In genomic region chr19:57559404-57560025, GRCh38 we compare ENCODE assay signal across 1 cellular context.
A peak's percentile ranks its signal among the peaks of the same experiment; 100 is the strongest.
TF ChIP-seq lines count a peak whose summit lies in the region.

Gene ZNF550, minus strand, starts transcription at chr19:57559863. Its CDS starts 181 bp downstream, at chr19:57559682.

TF ChIP-seq in HEK293, 187 proteins besides CTCF, POLR2A, EP300 and RAD21 (continued from another document):
- TF ChIP-seq ZBTB11 (tag by site-specific recombination; conservative IDR thresholded peaks at IDR 0.05; ENCODE audit: low read depth) = peak; percentile 82
- TF ChIP-seq SP3 (tag by site-specific recombination; IDR thresholded peaks at IDR 0.05) = peak; percentile 90
- TF ChIP-seq, protein P1, sequence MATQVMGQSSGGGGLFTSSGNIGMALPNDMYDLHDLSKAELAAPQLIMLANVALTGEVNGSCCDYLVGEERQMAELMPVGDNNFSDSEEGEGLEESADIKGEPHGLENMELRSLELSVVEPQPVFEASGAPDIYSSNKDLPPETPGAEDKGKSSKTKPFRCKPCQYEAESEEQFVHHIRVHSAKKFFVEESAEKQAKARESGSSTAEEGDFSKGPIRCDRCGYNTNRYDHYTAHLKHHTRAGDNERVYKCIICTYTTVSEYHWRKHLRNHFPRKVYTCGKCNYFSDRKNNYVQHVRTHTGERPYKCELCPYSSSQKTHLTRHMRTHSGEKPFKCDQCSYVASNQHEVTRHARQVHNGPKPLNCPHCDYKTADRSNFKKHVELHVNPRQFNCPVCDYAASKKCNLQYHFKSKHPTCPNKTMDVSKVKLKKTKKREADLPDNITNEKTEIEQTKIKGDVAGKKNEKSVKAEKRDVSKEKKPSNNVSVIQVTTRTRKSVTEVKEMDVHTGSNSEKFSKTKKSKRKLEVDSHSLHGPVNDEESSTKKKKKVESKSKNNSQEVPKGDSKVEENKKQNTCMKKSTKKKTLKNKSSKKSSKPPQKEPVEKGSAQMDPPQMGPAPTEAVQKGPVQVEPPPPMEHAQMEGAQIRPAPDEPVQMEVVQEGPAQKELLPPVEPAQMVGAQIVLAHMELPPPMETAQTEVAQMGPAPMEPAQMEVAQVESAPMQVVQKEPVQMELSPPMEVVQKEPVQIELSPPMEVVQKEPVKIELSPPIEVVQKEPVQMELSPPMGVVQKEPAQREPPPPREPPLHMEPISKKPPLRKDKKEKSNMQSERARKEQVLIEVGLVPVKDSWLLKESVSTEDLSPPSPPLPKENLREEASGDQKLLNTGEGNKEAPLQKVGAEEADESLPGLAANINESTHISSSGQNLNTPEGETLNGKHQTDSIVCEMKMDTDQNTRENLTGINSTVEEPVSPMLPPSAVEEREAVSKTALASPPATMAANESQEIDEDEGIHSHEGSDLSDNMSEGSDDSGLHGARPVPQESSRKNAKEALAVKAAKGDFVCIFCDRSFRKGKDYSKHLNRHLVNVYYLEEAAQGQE (tag by site-specific recombination; IDR thresholded peaks at IDR 0.05) = no peak
- peak; percentile 77 for TF ChIP-seq ZNF335 (tag by site-specific recombination; conservative IDR thresholded peaks at IDR 0.05)
- TF ChIP-seq OVOL3 (tag by site-specific recombination; IDR thresholded peaks at IDR 0.05) = peak; percentile 38; the same call in 1 of the 2 replicates
- TF ChIP-seq ZNF629 (tag by site-specific recombination; IDR thresholded peaks at IDR 0.05) = peak; percentile 27; the same call in 1 of the 2 replicates
- TF ChIP-seq ZBTB17 (tag by site-specific recombination; IDR thresholded peaks at IDR 0.05) = 0 out of 2 replicates have a peak, but pooled peaks have one; percentile 18
- TF ChIP-seq KLF9 (tag by site-specific recombination; IDR thresholded peaks at IDR 0.05; ENCODE audit: low read depth) = peak; percentile 95
- TF ChIP-seq ZFP37 (tag by site-specific recombination; IDR thresholded peaks at IDR 0.05) = 0 out of 2 replicates have a peak, but pooled peaks have one; percentile 29
- TF ChIP-seq MEIS1 (CRISPR knock-in tag; IDR thresholded peaks at IDR 0.05; ENCODE audit: borderline replicate concordance) = no peak
- TF ChIP-seq ZNF501 (tag by site-specific recombination; IDR thresholded peaks at IDR 0.05) = peak; percentile 65
- TF ChIP-seq ZNF654 (tag by site-specific recombination; IDR thresholded peaks at IDR 0.05; ENCODE audit: low read depth) = no peak
- no peak for TF ChIP-seq MZF1 (tag by site-specific recombination; IDR thresholded peaks at IDR 0.05; ENCODE audit: borderline replicate concordance)
- peak; percentile 83 for TF ChIP-seq SP2 (tag by site-specific recombination; IDR thresholded peaks at IDR 0.05)
- peak; percentile 74 for TF ChIP-seq ZBTB26 (tag by site-specific recombination; optimal IDR thresholded peaks at IDR 0.05)
- TF ChIP-seq, protein P2, sequence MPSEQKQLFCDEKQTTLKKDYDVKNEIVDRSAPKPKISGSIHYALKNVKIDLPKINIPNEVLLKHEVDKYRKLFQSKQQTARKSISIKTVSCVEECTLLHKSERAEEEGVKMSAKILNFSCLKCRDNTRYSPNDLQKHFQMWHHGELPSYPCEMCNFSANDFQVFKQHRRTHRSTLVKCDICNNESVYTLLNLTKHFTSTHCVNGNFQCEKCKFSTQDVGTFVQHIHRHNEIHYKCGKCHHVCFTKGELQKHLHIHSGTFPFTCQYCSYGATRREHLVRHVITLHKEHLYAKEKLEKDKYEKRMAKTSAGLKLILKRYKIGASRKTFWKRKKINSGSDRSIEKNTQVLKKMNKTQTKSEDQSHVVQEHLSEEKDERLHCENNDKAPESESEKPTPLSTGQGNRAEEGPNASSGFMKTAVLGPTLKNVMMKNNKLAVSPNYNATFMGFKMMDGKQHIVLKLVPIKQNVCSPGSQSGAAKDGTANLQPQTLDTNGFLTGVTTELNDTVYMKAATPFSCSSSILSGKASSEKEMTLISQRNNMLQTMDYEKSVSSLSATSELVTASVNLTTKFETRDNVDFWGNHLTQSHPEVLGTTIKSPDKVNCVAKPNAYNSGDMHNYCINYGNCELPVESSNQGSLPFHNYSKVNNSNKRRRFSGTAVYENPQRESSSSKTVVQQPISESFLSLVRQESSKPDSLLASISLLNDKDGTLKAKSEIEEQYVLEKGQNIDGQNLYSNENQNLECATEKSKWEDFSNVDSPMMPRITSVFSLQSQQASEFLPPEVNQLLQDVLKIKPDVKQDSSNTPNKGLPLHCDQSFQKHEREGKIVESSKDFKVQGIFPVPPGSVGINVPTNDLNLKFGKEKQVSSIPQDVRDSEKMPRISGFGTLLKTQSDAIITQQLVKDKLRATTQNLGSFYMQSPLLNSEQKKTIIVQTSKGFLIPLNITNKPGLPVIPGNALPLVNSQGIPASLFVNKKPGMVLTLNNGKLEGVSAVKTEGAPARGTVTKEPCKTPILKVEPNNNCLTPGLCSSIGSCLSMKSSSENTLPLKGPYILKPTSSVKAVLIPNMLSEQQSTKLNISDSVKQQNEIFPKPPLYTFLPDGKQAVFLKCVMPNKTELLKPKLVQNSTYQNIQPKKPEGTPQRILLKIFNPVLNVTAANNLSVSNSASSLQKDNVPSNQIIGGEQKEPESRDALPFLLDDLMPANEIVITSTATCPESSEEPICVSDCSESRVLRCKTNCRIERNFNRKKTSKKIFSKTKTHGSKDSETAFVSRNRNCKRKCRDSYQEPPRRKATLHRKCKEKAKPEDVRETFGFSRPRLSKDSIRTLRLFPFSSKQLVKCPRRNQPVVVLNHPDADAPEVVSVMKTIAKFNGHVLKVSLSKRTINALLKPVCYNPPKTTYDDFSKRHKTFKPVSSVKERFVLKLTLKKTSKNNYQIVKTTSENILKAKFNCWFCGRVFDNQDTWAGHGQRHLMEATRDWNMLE (tag by site-specific recombination; conservative IDR thresholded peaks at IDR 0.05; ENCODE audit: low read depth) = peak; percentile 91
- TF ChIP-seq PRDM10 (tag by site-specific recombination; IDR thresholded peaks at IDR 0.05) = no peak
- peak; percentile 64; the same call in 1 of the 2 replicates for TF ChIP-seq ZNF561 (tag by site-specific recombination; IDR thresholded peaks at IDR 0.05; ENCODE audit: borderline replicate concordance)
- TF ChIP-seq ZNF843 (tag by site-specific recombination; IDR thresholded peaks at IDR 0.05) = no peak
